Comparison of ENCODE assay signal across 12 cellular contexts in genomic region chr5:139461698-139462097, GRCh38. TPM values are rescaled to one million over a fixed set of nuclear protein-coding genes. Genes with fewer than 3 reads are reported as not detected.
DNase-seq lines count a peak whose midpoint lies in the region; ATAC-seq and TF ChIP-seq lines count a peak whose summit lies in the region.
"Had no signal": no experiment of that assay in that cellular context is flagged by ENCODE, and none has a peak within 500 bp of the region (broad histone marks: within the 10 kb centered on the region; RNA-seq: fewer than 3 reads in every experiment).

No MANE protein-coding gene starts in this region.

- intact Hi-C loops in Panc1 (cut with micrococcal nuclease; ENCODE audit: unreplicated experiment): no loop called here

- ATAC-seq in Panc1 (peak; percentile 59; the same call in 1 of the 2 replicates), HG03469 (IDR thresholded peaks at IDR 0.05; ENCODE audit: unreplicated experiment) (no peak)
- ATAC-seq: stimulated activated naive CD8-positive, alpha-beta T cell treated with anti-CD3 and anti-CD28 coated beads, Interleukin-15, amount 100 ng/mL, for 72 hours had no signal

- POLR2A ChIA-PET in Panc1 (lab: Charles Lee): interaction anchor here (0.6 kb wide), 1 partner anchor 13 kb away, joined by 13 read pairs; no protein-coding TSS in a partner anchor

- peak; percentile 46 for DNase-seq in AG08396 (ENCODE audit: low spot score)
- no peak for DNase-seq in Panc1 (ENCODE audit: low read depth, low spot score)
- DNase-seq in myocyte (ENCODE audit: low read depth): peak; percentile 53
- no peak for DNase-seq in stimulated activated CD4-positive, alpha-beta T cell treated with anti-CD3 and anti-CD28 coated beads, Interleukin-4, amount 100 ng/mL, for 4 hours
- no peak for DNase-seq in NCI-H2107 treated with DMSO at 0.1 percent for 48 hours (lab: John Stamatoyannopoulos, UW; ENCODE audit: unreplicated experiment)
- no peak for DNase-seq in NCI-H128 (lab: John Stamatoyannopoulos, UW; ENCODE audit: unreplicated experiment)
- DNase-seq: KG1; NCI-H82; stimulated activated naive CD8-positive, alpha-beta T cell treated with anti-CD3 and anti-CD28 coated beads, Interleukin-15, amount 100 ng/mL, for 72 hours had no signal

- H3K4me1 ChIP-seq in Panc1 (ENCODE audit: control insufficient read depth, insufficient read depth, low read length) (no peaks in the 10 kb centered on the region), esophagus (ENCODE audit: control insufficient read depth in 2 of 2, insufficient read depth in 2 of 2, low read length in 1 of 2) (peaks cover 0 to 4% of the 10 kb centered on the region in 2 donors)

- BruUV-seq in Panc1 (replicated peaks; lab: Mats Ljungman, UMichigan): no TSS peak

- H3K4me3 ChIP-seq in Panc1 (ENCODE audit: low read depth in 2 of 2, low read length in 2 of 2) (no peak overlapping the region), esophagus (ENCODE audit: low read depth in 1 of 2, low read length in 2 of 2) (no peak overlapping the region)
- H3K4me3 ChIP-seq: BLaER1 treated with 17β-estradiol and CSF1 and Interleukin-3, amounts not matched to agents 10 nM and 100 nM had no signal

- no peak for TF ChIP-seq CTCF in Panc1 (IDR thresholded peaks at IDR 0.05)

- H3K27ac ChIP-seq in Panc1 (ENCODE audit: low read length) (no peak overlapping the region), esophagus (ENCODE audit: low read depth in 2 of 2, low read length in 1 of 2) (peak overlapping the region; percentile 1 to 11)

- H3K9me3 ChIP-seq in Panc1 (ENCODE audit: control insufficient read depth, insufficient read depth, low read depth, low read length): no peaks in the 10 kb centered on the region
- H3K9me3 ChIP-seq in esophagus (ENCODE audit: control insufficient read depth in 2 of 2, insufficient read depth in 1 of 2, low read depth in 1 of 2, low read length in 1 of 2): no peaks in the 10 kb centered on the region
- H3K9me3 ChIP-seq: BLaER1 treated with 17β-estradiol and CSF1 and Interleukin-3, amounts not matched to agents 10 nM and 100 nM had no signal

- 74% methylated on average over 5 of the region's 5 CpGs for WGBS in esophagus, 2 donors

- CTCF ChIA-PET in Panc1 (lab: Charles Lee): no interaction called here

- H3K36me3 ChIP-seq in Panc1 (ENCODE audit: control insufficient read depth, insufficient read depth, low read length) (no peaks in the 10 kb centered on the region), esophagus (ENCODE audit: control insufficient read depth in 2 of 2, insufficient read depth in 2 of 2, low read length in 1 of 2) (no peaks in the 10 kb centered on the region)
- H3K36me3 ChIP-seq: BLaER1 treated with 17β-estradiol and CSF1 and Interleukin-3, amounts not matched to agents 10 nM and 100 nM had no signal

- H3K27me3 ChIP-seq in Panc1 (ENCODE audit: control insufficient read depth, insufficient read depth, low read length) (no peaks in the 10 kb centered on the region), esophagus (ENCODE audit: control insufficient read depth in 1 of 2, insufficient read depth in 2 of 2, low read length in 2 of 2) (no peaks in the 10 kb centered on the region)
- H3K27me3 ChIP-seq: BLaER1 treated with 17β-estradiol and CSF1 and Interleukin-3, amounts not matched to agents 10 nM and 100 nM had no signal

- in situ Hi-C loops in Panc1 (cut with HindIII; ENCODE audit: low pct_unique_long_range_greater_than_20kb, low sequenced_read_pairs): no loop called here

RNA-seq across cellular contexts. Expression of gene ECSCR, which starts 0.8 kb away (rescaled TPM):
- total RNA-seq in Panc1 (2021; ENCODE audit: unreplicated experiment) (not detected), myocyte (not detected in 2 replicates)
- not detected for polyA plus RNA-seq in Panc1 (2012; ENCODE audit: insufficient read length)
- 10 to 100 TPM in 1 of 2 donors, 1 to 10 TPM in 1; 3.1 to 11.4 TPM for polyA plus RNA-seq in esophagus
- polyA plus RNA-seq in myocyte (2012): not detected

RNA-seq across cellular contexts. Expression of gene SMIM33, which starts 9.1 kb away (rescaled TPM):
- not detected for total RNA-seq in Panc1 (2021; ENCODE audit: unreplicated experiment)
- polyA plus RNA-seq in Panc1 (2012; ENCODE audit: insufficient read length): not detected
- under 1 TPM in 1 of 2 donors, not detected in 1; 0.02 TPM for polyA plus RNA-seq in esophagus
- total RNA-seq in myocyte: not detected in 2 replicates
- 0.03 TPM for polyA plus RNA-seq in myocyte (2012)

RNA-seq across cellular contexts. Expression of gene STING1, which starts 20.9 kb away (rescaled TPM):
- total RNA-seq in Panc1 (2021; ENCODE audit: unreplicated experiment) (22.8 TPM), myocyte (22.0 and 79.1 TPM in 2 replicates)
- 25.8 TPM for polyA plus RNA-seq in Panc1 (2012; ENCODE audit: insufficient read length)
- polyA plus RNA-seq in esophagus: 10 to 100 TPM; 18.5 to 28.3 TPM
- 52.6 TPM for polyA plus RNA-seq in myocyte (2012)

RNA-seq across cellular contexts. Expression of gene DNAJC18, which starts 22.4 kb away (rescaled TPM):
- total RNA-seq in Panc1 (2021; ENCODE audit: unreplicated experiment) (8.8 TPM), myocyte (7.9 and 9.9 TPM in 2 replicates)
- polyA plus RNA-seq in Panc1 (2012; ENCODE audit: insufficient read length): 8.8 TPM
- 1 to 10 TPM; 2.2 to 2.4 TPM for polyA plus RNA-seq in esophagus
- 12.5 TPM for polyA plus RNA-seq in myocyte (2012)

RNA-seq across cellular contexts. Expression of gene SPATA24, which starts 57.8 kb away (rescaled TPM):
- 5.5 TPM for total RNA-seq in Panc1 (2021; ENCODE audit: unreplicated experiment)
- polyA plus RNA-seq in Panc1 (2012; ENCODE audit: insufficient read length): 4.0 TPM
- polyA plus RNA-seq in esophagus: 1 to 10 TPM; 5.9 to 6.0 TPM
- 11.0 and 16.4 TPM in 2 replicates for total RNA-seq in myocyte
- 7.4 TPM for polyA plus RNA-seq in myocyte (2012)

Comparison
In these comparisons a context has a peak if more than half of its experiments do, and no peak if none do; other contexts are left out.
1. DNase-seq: peak in AG08396 (single experiment) and myocyte (single experiment); none in Panc1 (single experiment), stimulated activated CD4-positive, alpha-beta T cell treated with anti-CD3 and anti-CD28 coated beads, Interleukin-4, amount 100 ng/mL, for 4 hours (0 of 2), NCI-H2107 treated with DMSO at 0.1 percent for 48 hours (single experiment) and NCI-H128 (single experiment).